ENCODE assay signal across 1 cellular context in genomic region chr1:106960412-106960811, GRCh38.
TF ChIP-seq lines count a peak whose summit lies in the region.

No MANE protein-coding gene starts in this region.

TF ChIP-seq in SK-N-SH, 30 proteins besides CTCF, POLR2A, EP300 and RAD21 (continued from another document):
- TF ChIP-seq USF1 (IDR thresholded peaks at IDR 0.05; ENCODE audit: borderline replicate concordance, low read depth), result no peak
- no peak for TF ChIP-seq MXI1 (IDR thresholded peaks at IDR 0.05; ENCODE audit: low read depth, low read length)
- no peak for TF ChIP-seq FOXM1 (IDR thresholded peaks at IDR 0.05; ENCODE audit: low read depth)
- TF ChIP-seq ZBTB33 (IDR thresholded peaks at IDR 0.05; ENCODE audit: borderline replicate concordance, low read depth), result no peak
